9 cellular contexts compared by ENCODE assay signal in the genomic region with DNA sequence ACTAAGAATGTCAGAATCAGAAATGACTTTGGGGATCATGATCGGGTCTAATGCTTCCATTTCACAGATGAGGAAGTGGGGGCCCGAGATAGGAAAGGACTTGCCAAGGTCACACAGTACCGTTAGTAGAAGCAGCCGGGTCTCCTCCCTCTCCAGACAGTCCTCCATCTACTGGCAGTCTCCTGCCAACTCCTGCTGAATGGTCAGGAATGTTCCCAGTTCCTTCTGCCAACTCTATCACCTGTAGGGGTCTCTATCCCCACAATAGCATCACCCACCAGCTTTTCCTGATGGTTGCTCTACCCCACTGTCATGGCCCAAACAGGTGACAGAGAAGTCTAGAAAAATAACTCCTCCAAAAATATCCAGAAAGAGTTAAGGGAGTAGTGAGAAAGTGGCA. TPM values are rescaled to one million over a fixed set of nuclear protein-coding genes. Genes with fewer than 3 reads are reported as not detected.
"Had no signal": no experiment of that assay in that cellular context is flagged by ENCODE, and none has a peak within 500 bp of the region (broad histone marks: within the 10 kb centered on the region; RNA-seq: fewer than 3 reads in every experiment).

No MANE protein-coding gene starts in this region.

- H3K27ac ChIP-seq: GM23248 had no signal

- H3K4me3 ChIP-seq: GM23248 had no signal

- FAIRE-seq: HTR-8/SVneo had no signal

- H3K27ac Mint-ChIP-seq: IgD-negative memory B cell had no signal

- DNase-seq: GM23248, GOT3, H7, HCEC 1CT, KG1 had no signal

- H3K4me1 Mint-ChIP-seq: IgD-negative memory B cell had no signal

- H3K9ac ChIP-seq: GM23248 had no signal

- H2AFZ ChIP-seq: GM23248 had no signal

RNA-seq across cellular contexts. Expression of gene MS4A10, which starts 32.9 kb away (rescaled TPM):
- total RNA-seq: GM23248, H4, H7, HT-29 had no signal
- polyA plus RNA-seq: GM23248, IgD-negative memory B cell had no signal

RNA-seq across cellular contexts. Expression of gene PTGDR2, which starts 37.7 kb away (rescaled TPM):
- total RNA-seq: GM23248, H4 had no signal

RNA-seq across cellular contexts. Expression of gene ZP1, which starts 49.3 kb away (rescaled TPM):
- total RNA-seq: H7, HT-29 had no signal
- polyA plus RNA-seq: IgD-negative memory B cell had no signal
